ENCODE assay signal across 8 cellular contexts in the genomic region with DNA sequence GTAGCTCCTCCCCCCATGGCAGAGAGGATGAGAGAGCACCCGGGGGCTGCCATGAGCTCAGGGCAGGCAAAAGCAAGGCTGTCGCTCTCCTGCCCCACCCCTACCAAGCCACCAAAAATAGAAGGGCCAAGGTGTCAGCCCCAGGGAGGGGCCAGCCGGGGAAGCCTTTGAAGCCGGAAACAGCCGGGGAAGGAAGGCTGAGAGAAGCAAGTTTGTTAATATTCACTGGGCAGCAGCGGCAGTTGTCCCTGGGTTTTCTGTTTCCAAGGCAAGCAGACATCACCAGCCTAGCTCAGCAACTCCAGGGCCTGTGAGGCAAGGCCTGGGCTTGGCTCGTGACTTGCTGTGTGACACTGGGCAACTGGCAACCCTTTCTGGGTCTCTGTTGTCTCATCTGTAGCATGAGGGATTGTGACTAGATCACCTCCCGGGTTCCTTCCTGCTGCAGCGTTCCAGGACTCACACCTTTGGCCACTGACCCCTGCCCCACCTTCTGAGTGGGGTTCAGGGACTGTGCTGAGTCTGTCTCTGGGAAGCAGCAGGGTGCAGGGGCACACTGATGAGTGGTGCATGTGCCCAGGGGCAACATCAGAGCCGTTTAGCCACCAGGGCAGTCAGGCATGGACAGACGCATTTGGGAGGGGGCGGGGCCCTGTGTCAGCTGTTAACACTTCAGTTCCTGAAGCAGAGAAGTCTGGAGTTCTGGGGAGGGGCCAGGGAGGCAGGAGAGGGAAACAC. TPM values are rescaled to one million over a fixed set of nuclear protein-coding genes. Genes with fewer than 3 reads are reported as not detected.
DNase-seq lines count a peak whose midpoint lies in the region; ATAC-seq and TF ChIP-seq lines count a peak whose summit lies in the region.

No MANE protein-coding gene starts in this region.

- TF ChIP-seq CTCF in psoas muscle (IDR thresholded peaks at IDR 0.05) (no peak), prostate gland (IDR thresholded peaks at IDR 0.05) (no peak)

- H3K27me3 ChIP-seq in psoas muscle (ENCODE audit: insufficient read depth in 3 of 3, low read length in 2 of 3) (peaks cover 0 to 15% (median 3%) of the 10 kb centered on the region in 3 donors), prostate gland (replicated peaks; ENCODE audit: insufficient read depth) (no peaks in the 10 kb centered on the region)

- H3K27ac ChIP-seq in psoas muscle: no peak overlapping the region
- no peak overlapping the region for H3K27ac ChIP-seq in prostate gland

- H3K9me3 ChIP-seq in psoas muscle (no peaks in the 10 kb centered on the region), prostate gland (no peaks in the 10 kb centered on the region)

- intact Hi-C loops in psoas muscle (cut with DNase I): no loop called here
- intact Hi-C loops in prostate gland (cut with DNase I): no loop called here

- H3K36me3 ChIP-seq in psoas muscle (ENCODE audit: insufficient read depth in 1 of 2, low read depth in 1 of 2) (no peaks in the 10 kb centered on the region), prostate gland (no peaks in the 10 kb centered on the region)

- H3K4me3 ChIP-seq in psoas muscle: no peak overlapping the region
- no peak overlapping the region for H3K4me3 ChIP-seq in prostate gland

- TF ChIP-seq POLR2A in prostate gland (IDR thresholded peaks at IDR 0.05): no peak

- DNase-seq in ELF-1 (ENCODE audit: low read depth, low spot score) (peak; percentile 84), KBM-7 (peak; percentile 31), germinal center (ENCODE audit: low spot score) (peak; percentile 89), psoas muscle (peak; percentile 33 to 58), prostate gland (ENCODE audit: low spot score) (no peak), NCI-H774 (lab: John Stamatoyannopoulos, UW) (no peak)
- DNase-seq in activated CD8-positive, alpha-beta memory T cell treated with anti-CD3 and anti-CD28 coated beads for 1 hour (ENCODE audit: extremely low read depth in 1 of 2, low read depth in 1 of 2): peak; percentile 25 to 32

- ATAC-seq in GM21390 (IDR thresholded peaks at IDR 0.05; ENCODE audit: unreplicated experiment): peak; percentile 78
- peak; percentile 40 to 73 (median 56) for ATAC-seq in psoas muscle

- in situ Hi-C loops in KBM-7 (cut with MboI; ENCODE audit: low pct_unique_long_range_greater_than_20kb, low sequenced_read_pairs): no loop called here

- WGBS in psoas muscle, 3 donors: 3 to 8% (median 7%) methylated on average over 11 to 12 of the region's 12 CpGs
- 7% methylated on average over 12 of the region's 12 CpGs for WGBS in prostate gland

- H3K4me1 ChIP-seq in psoas muscle: peaks cover 12% of the 10 kb centered on the region
- peaks cover 4% of the 10 kb centered on the region for H3K4me1 ChIP-seq in prostate gland (replicated peaks)

RNA-seq across cellular contexts. Expression of a gene that starts 24.3 kb away (rescaled TPM):
- total RNA-seq in psoas muscle: not detected
- polyA plus RNA-seq in psoas muscle: not detected
- total RNA-seq in prostate gland: under 1 TPM; 0.09 to 0.34 TPM

RNA-seq across cellular contexts. Expression of a gene that starts 53.4 kb away (rescaled TPM):
- total RNA-seq in psoas muscle (not detected), prostate gland (under 1 TPM in 1 of 2 donors, not detected in 1; 0.34 TPM)
- not detected for polyA plus RNA-seq in psoas muscle

Comparison
In these comparisons a context has a peak if more than half of its experiments do, and no peak if none do; other contexts are left out.
1. DNase-seq: peak in ELF-1 (single experiment), KBM-7 (single experiment), activated CD8-positive, alpha-beta memory T cell treated with anti-CD3 and anti-CD28 coated beads for 1 hour (2 of 2), germinal center (single experiment) and psoas muscle (2 of 2); none in prostate gland (single experiment) and NCI-H774 (single experiment).